In genomic region chr2:241720560-241720959, GRCh38 we compare ENCODE assay signal across 19 cellular contexts. TPM values are rescaled to one million over a fixed set of nuclear protein-coding genes. Genes with fewer than 3 reads are reported as not detected.
DNase-seq lines count a peak whose midpoint lies in the region; ATAC-seq, FAIRE-seq and TF ChIP-seq lines count a peak whose summit lies in the region.
"Had no signal": no experiment of that assay in that cellular context is flagged by ENCODE, and none has a peak within 500 bp of the region (broad histone marks: within the 10 kb centered on the region; RNA-seq: fewer than 3 reads in every experiment).

No MANE protein-coding gene starts in this region.

- no peak overlapping the region for H2AFZ ChIP-seq in HepG2 (ENCODE audit: low read length)

- no peak for FAIRE-seq in HepG2 (lab: Jason Lieb, UNC)
- FAIRE-seq: K562 had no signal

- in situ Hi-C loops in HepG2 (cut with HindIII; ENCODE audit: extremely low pct_ligation_motif_present, low pct_unique_long_range_greater_than_20kb), result no loop called here

- CTCF ChIA-PET in HepG2 (lab: Yijun Ruan, JAX; ENCODE audit: low intra/inter-chr PET ratio, low total read pairs), result no interaction called here

- TF ChIP-seq EP300 in HepG2 (IDR thresholded peaks at IDR 0.05; ENCODE audit: low read depth in 2 of 2, low read length in 2 of 2) (no peak), HepG2 (CRISPR knock-in tag; IDR thresholded peaks at IDR 0.05; ENCODE audit: borderline replicate concordance) (no peak)

- no peak for TF ChIP-seq RAD21 in HepG2 (CRISPR knock-in tag; IDR thresholded peaks at IDR 0.05)

- H3K27ac ChIP-seq in RWPE2 (ENCODE audit: poor library complexity, severe bottlenecking) (no peak overlapping the region), HepG2 (ENCODE audit: extremely low read length, insufficient read depth, low read length) (no peak overlapping the region)
- H3K27ac ChIP-seq: SJSA1 had no signal

- no peaks in the 10 kb centered on the region for H3K4me1 ChIP-seq in RWPE2 (ENCODE audit: insufficient read depth, poor library complexity, severe bottlenecking)
- no peaks in the 10 kb centered on the region for H3K4me1 ChIP-seq in HepG2 (ENCODE audit: insufficient read depth, low read length)
- H3K4me1 ChIP-seq: SJSA1 had no signal

- DNase-seq in GM10266 (ENCODE audit: extremely low spot score) (peak; percentile 14), RWPE2 (ENCODE audit: low spot score) (peak; percentile 51), HepG2 (ENCODE audit: low spot score) (no peak), NCI-H1105 (lab: John Stamatoyannopoulos, UW) (no peak), A172 (ENCODE audit: low spot score) (no peak), mesenteric fat pad (ENCODE audit: low spot score) (no peak)
- DNase-seq: Calu3; CD4-positive, alpha-beta memory T cell; DMS79; GOT3; MV-4-11; NCI-H1417 treated with DMSO at 0.1 percent for 48 hours; NCI-H2029; NCI-H2171; NCI-H446; NCI-H748 treated with DMSO at 0.1 percent for 48 hours; RPMI8226 had no signal

- POLR2A ChIA-PET in HepG2 (lab: Yijun Ruan, JAX), result interaction anchor here (2.0 kb wide), 1 partner anchor 19 kb away, joined by 6 read pairs; the partner anchor contains the start of gene ING5

- H3K9me3 ChIP-seq in RWPE2 (ENCODE audit: severe bottlenecking) (no peaks in the 10 kb centered on the region), HepG2 (ENCODE audit: low read length) (no peaks in the 10 kb centered on the region)
- H3K9me3 ChIP-seq: SJSA1 had no signal

- WGBS in HepG2 (ENCODE audit: low lambda C conversion rate), result 88% methylated on average over 10 of the region's 15 CpGs

- no peaks in the 10 kb centered on the region for H4K20me1 ChIP-seq in HepG2 (ENCODE audit: insufficient read depth, low read length)

- no peak for TF ChIP-seq POLR2A in HepG2 (IDR thresholded peaks at IDR 0.05; ENCODE audit: insufficient read depth in 1 of 2, low read depth in 2 of 2, low read length in 2 of 2)

- H3K79me2 ChIP-seq in HepG2 (ENCODE audit: insufficient read depth, low read length), result no peaks in the 10 kb centered on the region

- H3K4me3 ChIP-seq in RWPE2 (ENCODE audit: severe bottlenecking), result no peak overlapping the region
- no peak overlapping the region for H3K4me3 ChIP-seq in HepG2 (replicated peaks in 1 of 3; ENCODE audit: insufficient read depth in 1 of 3, low read depth in 2 of 3, low read length in 3 of 3)
- H3K4me3 ChIP-seq: K562, SJSA1 had no signal

- H3K27me3 ChIP-seq in RWPE2 (ENCODE audit: insufficient read depth, poor library complexity, severe bottlenecking) (no peaks in the 10 kb centered on the region), HepG2 (ENCODE audit: control insufficient read depth in 1 of 2, insufficient read depth in 2 of 2, low read length in 2 of 2) (no peaks in the 10 kb centered on the region)
- H3K27me3 ChIP-seq: SJSA1 had no signal

- TF ChIP-seq CTCF in GM10266 (IDR thresholded peaks at IDR 0.05; ENCODE audit: control insufficient read depth, insufficient read depth, low read depth, missing control alignments) (no peak), RWPE2 (IDR thresholded peaks at IDR 0.05; ENCODE audit: poor library complexity, severe bottlenecking) (no peak), HepG2 (CRISPR knock-in tag; IDR thresholded peaks at IDR 0.05) (no peak)

- intact Hi-C loops in HepG2 (cut with micrococcal nuclease; ENCODE audit: unreplicated experiment), result no loop called here

- no peak overlapping the region for H3K4me2 ChIP-seq in HepG2 (ENCODE audit: low read depth, low read length)

- H3K9ac ChIP-seq in HepG2 (ENCODE audit: insufficient read depth, low read depth, low read length), result no peak overlapping the region

- H3K36me3 ChIP-seq in RWPE2 (ENCODE audit: low read depth), result peaks cover 29% of the 10 kb centered on the region; the same call in 1 of the 2 replicates
- H3K36me3 ChIP-seq in HepG2 (replicated peaks in 1 of 2; ENCODE audit: control insufficient read depth in 1 of 2, insufficient read depth in 2 of 2, low read length in 2 of 2), result peaks cover 33 to 77% of the 10 kb centered on the region in 2 experiments

- no peak for ATAC-seq in RWPE2 (ENCODE audit: low read depth)
- peak; percentile 9 for ATAC-seq in HepG2
- ATAC-seq: K562 had no signal

- no TSS peak for BruUV-seq in HepG2 (replicated peaks; lab: Mats Ljungman, UMichigan)

RNA-seq across cellular contexts. Expression of gene D2HGDH, which starts 13.9 kb away (rescaled TPM):
- total RNA-seq in HepG2 (2016; rRNA removed; fragmentation: Illumina TruSeq; extraction: Trizol) (10.2 and 20.3 TPM in 2 replicates), mesenteric fat pad (27.0 TPM)
- 5.4 and 6.4 TPM in 2 replicates for total RNA-seq in HepG2 (2016; cell fraction: cytosol; rRNA removed; fragmentation: Illumina TruSeq; extraction: Trizol; ENCODE audit: low read depth)
- total RNA-seq in HepG2 (2016; cell fraction: insoluble cytoplasmic fraction; rRNA removed; fragmentation: Illumina TruSeq; extraction: Trizol), result 9.1 and 22.3 TPM in 2 replicates
- total RNA-seq in HepG2 (2016; cell fraction: membrane; rRNA removed; fragmentation: Illumina TruSeq; extraction: Trizol), result 6.5 and 7.3 TPM in 2 replicates
- total RNA-seq in HepG2 (2016; cell fraction: nucleus; rRNA removed; fragmentation: Illumina TruSeq; extraction: Trizol), result 18.0 and 21.4 TPM in 2 replicates
- polyA plus RNA-seq in HepG2 (2011; rRNA removed), result 19.2 and 20.5 TPM in 2 replicates
- 6.4 and 12.2 TPM in 2 replicates for polyA plus RNA-seq in HepG2 (2011; cell fraction: cytosol; rRNA removed)
- polyA plus RNA-seq in HepG2 (2011; cell fraction: nucleus; rRNA removed), result 166 and 260 TPM in 2 replicates
- polyA plus RNA-seq in HepG2 (2012), result 16.1 and 26.4 TPM in 2 replicates
- polyA plus RNA-seq in HepG2 (2016; cell fraction: cytosol; fragmentation: Illumina TruSeq; extraction: Trizol; ENCODE audit: low read depth), result 1.4 and 1.5 TPM in 2 replicates
- 7.6 and 10.2 TPM in 2 replicates for polyA plus RNA-seq in HepG2 (2016; cell fraction: insoluble cytoplasmic fraction; fragmentation: Illumina TruSeq; extraction: Trizol; ENCODE audit: low read depth)
- polyA plus RNA-seq in HepG2 (2016; cell fraction: membrane; fragmentation: Illumina TruSeq; extraction: Trizol; ENCODE audit: low read depth), result 3.0 and 3.4 TPM in 2 replicates
- polyA plus RNA-seq in HepG2 (2016; cell fraction: nucleus; fragmentation: Illumina TruSeq; extraction: Trizol; ENCODE audit: insufficient read depth, low read depth), result 52.5 and 55.5 TPM in 2 replicates
- polyA minus RNA-seq in HepG2 (2011; rRNA and poly(A)+ RNA removed; ENCODE audit: low replicate concordance), result 12.2 and 16.0 TPM in 2 replicates
- polyA minus RNA-seq in HepG2 (2011; cell fraction: cytosol; rRNA and poly(A)+ RNA removed), result 6.7 and 8.6 TPM in 2 replicates
- 21.5 and 26.5 TPM in 2 replicates for polyA minus RNA-seq in HepG2 (2011; cell fraction: nucleus; rRNA and poly(A)+ RNA removed)
- 12.6 and 14.6 TPM in 2 replicates for total RNA-seq in A172 (2014; rRNA removed; shearing (Covaris generic))

RNA-seq across cellular contexts. Expression of gene ING5, which starts 18.7 kb away (rescaled TPM):
- total RNA-seq in HepG2 (2016; rRNA removed; fragmentation: Illumina TruSeq; extraction: Trizol) (56.7 and 61.9 TPM in 2 replicates), mesenteric fat pad (29.1 TPM)
- 33.4 and 40.8 TPM in 2 replicates for total RNA-seq in HepG2 (2016; cell fraction: cytosol; rRNA removed; fragmentation: Illumina TruSeq; extraction: Trizol; ENCODE audit: low read depth)
- 56.8 and 63.9 TPM in 2 replicates for total RNA-seq in HepG2 (2016; cell fraction: insoluble cytoplasmic fraction; rRNA removed; fragmentation: Illumina TruSeq; extraction: Trizol)
- total RNA-seq in HepG2 (2016; cell fraction: membrane; rRNA removed; fragmentation: Illumina TruSeq; extraction: Trizol), result 47.0 and 50.8 TPM in 2 replicates
- total RNA-seq in HepG2 (2016; cell fraction: nucleus; rRNA removed; fragmentation: Illumina TruSeq; extraction: Trizol), result 51.6 and 62.1 TPM in 2 replicates
- polyA plus RNA-seq in HepG2 (2011; rRNA removed), result 71.9 and 86.9 TPM in 2 replicates
- 79.8 and 81.8 TPM in 2 replicates for polyA plus RNA-seq in HepG2 (2011; cell fraction: cytosol; rRNA removed)
- polyA plus RNA-seq in HepG2 (2011; cell fraction: nucleus; rRNA removed), result 137 and 149 TPM in 2 replicates
- polyA plus RNA-seq in HepG2 (2012), result 47.2 and 55.2 TPM in 2 replicates
- 25.6 and 28.6 TPM in 2 replicates for polyA plus RNA-seq in HepG2 (2016; cell fraction: cytosol; fragmentation: Illumina TruSeq; extraction: Trizol; ENCODE audit: low read depth)
- polyA plus RNA-seq in HepG2 (2016; cell fraction: insoluble cytoplasmic fraction; fragmentation: Illumina TruSeq; extraction: Trizol; ENCODE audit: low read depth), result 56.0 and 56.2 TPM in 2 replicates
- 51.0 and 51.1 TPM in 2 replicates for polyA plus RNA-seq in HepG2 (2016; cell fraction: membrane; fragmentation: Illumina TruSeq; extraction: Trizol; ENCODE audit: low read depth)
- polyA plus RNA-seq in HepG2 (2016; cell fraction: nucleus; fragmentation: Illumina TruSeq; extraction: Trizol; ENCODE audit: insufficient read depth, low read depth), result 128 and 130 TPM in 2 replicates
- 31.8 and 64.1 TPM in 2 replicates for polyA minus RNA-seq in HepG2 (2011; rRNA and poly(A)+ RNA removed; ENCODE audit: low replicate concordance)
- polyA minus RNA-seq in HepG2 (2011; cell fraction: cytosol; rRNA and poly(A)+ RNA removed), result 18.9 and 34.5 TPM in 2 replicates
- 55.4 and 70.4 TPM in 2 replicates for polyA minus RNA-seq in HepG2 (2011; cell fraction: nucleus; rRNA and poly(A)+ RNA removed)
- total RNA-seq in A172 (2014; rRNA removed; shearing (Covaris generic)), result 12.8 and 14.5 TPM in 2 replicates

RNA-seq across cellular contexts. Expression of gene DTYMK, which starts 33.9 kb away (rescaled TPM):
- 124 and 134 TPM in 2 replicates for total RNA-seq in HepG2 (2016; rRNA removed; fragmentation: Illumina TruSeq; extraction: Trizol)
- total RNA-seq in HepG2 (2016; cell fraction: cytosol; rRNA removed; fragmentation: Illumina TruSeq; extraction: Trizol; ENCODE audit: low read depth), result 63.0 and 77.3 TPM in 2 replicates
- total RNA-seq in HepG2 (2016; cell fraction: insoluble cytoplasmic fraction; rRNA removed; fragmentation: Illumina TruSeq; extraction: Trizol), result 125 and 130 TPM in 2 replicates
- total RNA-seq in HepG2 (2016; cell fraction: membrane; rRNA removed; fragmentation: Illumina TruSeq; extraction: Trizol), result 99.9 and 116 TPM in 2 replicates
- total RNA-seq in HepG2 (2016; cell fraction: nucleus; rRNA removed; fragmentation: Illumina TruSeq; extraction: Trizol), result 56.0 and 67.3 TPM in 2 replicates
- polyA plus RNA-seq in HepG2 (2011; rRNA removed), result 39.5 and 57.5 TPM in 2 replicates
- polyA plus RNA-seq in HepG2 (2011; cell fraction: cytosol; rRNA removed), result 30.6 and 53.2 TPM in 2 replicates
- 36.9 and 39.6 TPM in 2 replicates for polyA plus RNA-seq in HepG2 (2011; cell fraction: nucleus; rRNA removed)
- 29.8 and 41.3 TPM in 2 replicates for polyA plus RNA-seq in HepG2 (2012)
- polyA plus RNA-seq in HepG2 (2016; cell fraction: cytosol; fragmentation: Illumina TruSeq; extraction: Trizol; ENCODE audit: low read depth), result 57.1 and 73.3 TPM in 2 replicates
- 98.3 and 102 TPM in 2 replicates for polyA plus RNA-seq in HepG2 (2016; cell fraction: insoluble cytoplasmic fraction; fragmentation: Illumina TruSeq; extraction: Trizol; ENCODE audit: low read depth)
- polyA plus RNA-seq in HepG2 (2016; cell fraction: membrane; fragmentation: Illumina TruSeq; extraction: Trizol; ENCODE audit: low read depth), result 74.9 and 82.8 TPM in 2 replicates
- 101 and 105 TPM in 2 replicates for polyA plus RNA-seq in HepG2 (2016; cell fraction: nucleus; fragmentation: Illumina TruSeq; extraction: Trizol; ENCODE audit: insufficient read depth, low read depth)
- 26.4 and 34.1 TPM in 2 replicates for polyA minus RNA-seq in HepG2 (2011; rRNA and poly(A)+ RNA removed; ENCODE audit: low replicate concordance)
- 11.1 and 15.5 TPM in 2 replicates for polyA minus RNA-seq in HepG2 (2011; cell fraction: cytosol; rRNA and poly(A)+ RNA removed)
- polyA minus RNA-seq in HepG2 (2011; cell fraction: nucleus; rRNA and poly(A)+ RNA removed), result 13.2 and 17.9 TPM in 2 replicates
- total RNA-seq in A172 (2014; rRNA removed; shearing (Covaris generic)), result 136 and 156 TPM in 2 replicates
- total RNA-seq in mesenteric fat pad, result 22.1 TPM

RNA-seq across cellular contexts. Expression of gene GAL3ST2, which starts 56.1 kb away (rescaled TPM):
- total RNA-seq in HepG2 (2016; rRNA removed; fragmentation: Illumina TruSeq; extraction: Trizol), result 0.20 and 0.72 TPM in 2 replicates
- total RNA-seq in HepG2 (2016; cell fraction: cytosol; rRNA removed; fragmentation: Illumina TruSeq; extraction: Trizol; ENCODE audit: low read depth), result 0.30 TPM in 1 of 2 replicates, not detected in the other
- 0.32 and 0.36 TPM in 2 replicates for total RNA-seq in HepG2 (2016; cell fraction: insoluble cytoplasmic fraction; rRNA removed; fragmentation: Illumina TruSeq; extraction: Trizol)
- 0.34 and 0.52 TPM in 2 replicates for total RNA-seq in HepG2 (2016; cell fraction: membrane; rRNA removed; fragmentation: Illumina TruSeq; extraction: Trizol)
- total RNA-seq in HepG2 (2016; cell fraction: nucleus; rRNA removed; fragmentation: Illumina TruSeq; extraction: Trizol), result 0.72 and 0.75 TPM in 2 replicates
- 0.17 and 0.30 TPM in 2 replicates for polyA plus RNA-seq in HepG2 (2011; rRNA removed)
- 0.14 and 0.27 TPM in 2 replicates for polyA plus RNA-seq in HepG2 (2011; cell fraction: cytosol; rRNA removed)
- 4.0 and 5.9 TPM in 2 replicates for polyA plus RNA-seq in HepG2 (2011; cell fraction: nucleus; rRNA removed)
- polyA plus RNA-seq in HepG2 (2012), result 0.87 and 1.1 TPM in 2 replicates
- 0.07 TPM in 1 of 2 replicates, not detected in the other for polyA plus RNA-seq in HepG2 (2016; cell fraction: cytosol; fragmentation: Illumina TruSeq; extraction: Trizol; ENCODE audit: low read depth)
- polyA plus RNA-seq in HepG2 (2016; cell fraction: insoluble cytoplasmic fraction; fragmentation: Illumina TruSeq; extraction: Trizol; ENCODE audit: low read depth), result 0.29 and 0.79 TPM in 2 replicates
- 0.31 and 0.40 TPM in 2 replicates for polyA plus RNA-seq in HepG2 (2016; cell fraction: membrane; fragmentation: Illumina TruSeq; extraction: Trizol; ENCODE audit: low read depth)
- polyA plus RNA-seq in HepG2 (2016; cell fraction: nucleus; fragmentation: Illumina TruSeq; extraction: Trizol; ENCODE audit: insufficient read depth, low read depth), result 2.5 and 3.4 TPM in 2 replicates
- polyA minus RNA-seq in HepG2 (2011; rRNA and poly(A)+ RNA removed; ENCODE audit: low replicate concordance), result 2.6 TPM in 1 of 2 replicates, not detected in the other
- 1.1 and 1.4 TPM in 2 replicates for polyA minus RNA-seq in HepG2 (2011; cell fraction: cytosol; rRNA and poly(A)+ RNA removed)
- polyA minus RNA-seq in HepG2 (2011; cell fraction: nucleus; rRNA and poly(A)+ RNA removed), result 1.9 and 2.1 TPM in 2 replicates
- not detected in 2 replicates for total RNA-seq in A172 (2014; rRNA removed; shearing (Covaris generic))
- not detected for total RNA-seq in mesenteric fat pad
- total RNA-seq: Calu3, SJSA1 had no signal
- polyA plus RNA-seq: K562 had no signal

Comparison
In these comparisons a context has a peak if more than half of its experiments do, and no peak if none do; other contexts are left out.
1. DNase-seq: peak in GM10266 (single experiment) and RWPE2 (single experiment); none in HepG2 (single experiment), NCI-H1105 (single experiment), A172 (single experiment) and mesenteric fat pad (single experiment).